Comparison of ENCODE assay signal across 11 cellular contexts in genomic region chr1:109250454-109251276, GRCh38. TPM values are rescaled to one million over a fixed set of nuclear protein-coding genes. Genes with fewer than 3 reads are reported as not detected.
DNase-seq lines count a peak whose midpoint lies in the region; ATAC-seq and TF ChIP-seq lines count a peak whose summit lies in the region.
"Had no signal": no experiment of that assay in that cellular context is flagged by ENCODE, and none has a peak within 500 bp of the region (broad histone marks: within the 10 kb centered on the region; RNA-seq: fewer than 3 reads in every experiment).

No MANE protein-coding gene starts in this region.

- POLR2A ChIA-PET in A673 (lab: Charles Lee; ENCODE audit: low non-redundant PET) = no interaction called here
- POLR2A ChIA-PET in naive thymus-derived CD8-positive, alpha-beta T cell (lab: Charles Lee) = interaction anchor here (0.7 to 2.1 kb wide), 5 partner anchors 14 to 233 kb away, joined by 3 to 7 read pairs (median 3); partner anchors contain the start of genes ATXN7L2 and SARS1

- 0 out of 2 replicates have a peak, but pooled peaks cover 13% of the 10 kb centered on the region for H3K4me1 Mint-ChIP-seq in HFFc6 (ENCODE audit: low read depth)
- H3K4me1 Mint-ChIP-seq in naive thymus-derived CD8-positive, alpha-beta T cell = peaks cover 14 to 40% (median 24%) of the 10 kb centered on the region in 4 donors

- CTCF ChIA-PET in A673 (lab: Charles Lee) = interaction anchor here (2.0 kb wide), 1 partner anchor 11 kb away, joined by 7 read pairs; no protein-coding TSS in a partner anchor

- peaks cover 28% of the 10 kb centered on the region for H3K4me1 ChIP-seq in A673 (ENCODE audit: insufficient read depth, low read length, poor library complexity, severe bottlenecking)

- no peaks in the 10 kb centered on the region for H3K9me3 Mint-ChIP-seq in HFFc6
- no peaks in the 10 kb centered on the region for H3K9me3 Mint-ChIP-seq in naive thymus-derived CD8-positive, alpha-beta T cell

- no peak for ATAC-seq in naive thymus-derived CD8-positive, alpha-beta T cell
- ATAC-seq in HG03097 (IDR thresholded peaks at IDR 0.05; ENCODE audit: low FRiP score, unreplicated experiment) = no peak
- ATAC-seq in HG02970 (IDR thresholded peaks at IDR 0.05; ENCODE audit: low FRiP score, unreplicated experiment) = no peak

- no peaks in the 10 kb centered on the region for H3K27me3 ChIP-seq in A673 (replicated peaks; ENCODE audit: insufficient read depth, low read depth, low read length, poor library complexity)
- H3K27me3 ChIP-seq: body of pancreas had no signal

- H3K27ac Mint-ChIP-seq in HFFc6 = no peak overlapping the region
- H3K27ac Mint-ChIP-seq in naive thymus-derived CD8-positive, alpha-beta T cell = no peak overlapping the region

- H3K36me3 ChIP-seq in A673 (ENCODE audit: insufficient read depth, low read length, poor library complexity, severe bottlenecking) = no peaks in the 10 kb centered on the region

- peak overlapping the region; percentile 64; the same call in 1 of the 2 replicates for H3K4me3 Mint-ChIP-seq in HFFc6
- peak overlapping the region; percentile 50 to 77 (median 64) for H3K4me3 Mint-ChIP-seq in naive thymus-derived CD8-positive, alpha-beta T cell

- H3K36me3 Mint-ChIP-seq in HFFc6 (ENCODE audit: low read depth) = no peaks in the 10 kb centered on the region
- H3K36me3 Mint-ChIP-seq in naive thymus-derived CD8-positive, alpha-beta T cell = no peaks in the 10 kb centered on the region

- no peaks in the 10 kb centered on the region; the same call in 1 of the 2 replicates for H3K27me3 Mint-ChIP-seq in HFFc6 (ENCODE audit: insufficient read depth)
- peaks cover 0 to 2% (median 0%) of the 10 kb centered on the region in 5 donors for H3K27me3 Mint-ChIP-seq in naive thymus-derived CD8-positive, alpha-beta T cell

- H3K9me3 ChIP-seq in A673 (ENCODE audit: low read depth, low read length, poor library complexity, severe bottlenecking) = no peaks in the 10 kb centered on the region
- H3K9me3 ChIP-seq: body of pancreas had no signal

- BruUV-seq in A673 (replicated peaks; lab: Mats Ljungman, UMichigan) = no TSS peak

- H3K27ac ChIP-seq in A673 (ENCODE audit: low read depth, low read length, poor library complexity, severe bottlenecking) (no peak overlapping the region), cingulate gyrus (ENCODE audit: low read depth, low read length) (peak overlapping the region; percentile 65)
- H3K27ac ChIP-seq: body of pancreas had no signal

- intact Hi-C loops in A673 (cut with micrococcal nuclease; ENCODE audit: unreplicated experiment) = no loop called here

- H3K4me3 ChIP-seq in A673 (ENCODE audit: low read depth, low read length, poor library complexity, severe bottlenecking) = peak overlapping the region; percentile 62

- no peak for TF ChIP-seq CTCF in A673 (conservative IDR thresholded peaks at IDR 0.05; ENCODE audit: low read depth, low read length)
- TF ChIP-seq CTCF in HFFc6 (IDR thresholded peaks at IDR 0.05) = no peak

- DNase-seq in A673 (ENCODE audit: low spot score) (no peak), HFFc6 (no peak), SIG-M5 (lab: John Stamatoyannopoulos, UW) (no peak), DMS53 treated with DMSO at 0.1 percent for 48 hours (lab: John Stamatoyannopoulos, UW; ENCODE audit: unreplicated experiment) (no peak)
- DNase-seq in naive thymus-derived CD8-positive, alpha-beta T cell = no peak
- DNase-seq: NCI-H1092 treated with DMSO at 0.1 percent for 48 hours had no signal

RNA-seq across cellular contexts. Expression of gene CELSR2, which starts 1.3 kb away (rescaled TPM):
- 30.2 and 32.6 TPM in 2 replicates for total RNA-seq in A673 (2021)
- 1 to 10 TPM; 1.2 to 1.7 (median 1.4) TPM for total RNA-seq in HFFc6 (2021; fragmentation: NEBNext Ultra II Directional; extraction: Animal tissue kit (Norgen Biotek cat#: 25700))
- 1 to 10 TPM; 5.4 to 6.8 TPM for total RNA-seq in naive thymus-derived CD8-positive, alpha-beta T cell
- under 1 TPM; 0.20 to 0.94 (median 0.30) TPM for polyA plus RNA-seq in naive thymus-derived CD8-positive, alpha-beta T cell

RNA-seq across cellular contexts. Expression of gene PSRC1, which starts 32.3 kb away (rescaled TPM):
- total RNA-seq in A673 (2021) = 75.0 and 85.2 TPM in 2 replicates
- total RNA-seq in HFFc6 (2021; fragmentation: NEBNext Ultra II Directional; extraction: Animal tissue kit (Norgen Biotek cat#: 25700)) = 10 to 100 TPM; 17.0 to 33.1 (median 30.4) TPM
- under 1 TPM in 1 of 2 experiments, not detected in 1; 0.31 TPM for total RNA-seq in naive thymus-derived CD8-positive, alpha-beta T cell
- polyA plus RNA-seq in naive thymus-derived CD8-positive, alpha-beta T cell = under 1 TPM in 1 of 3 donors, not detected in 2; 0.89 TPM

RNA-seq across cellular contexts. Expression of gene SARS1, which starts 36.9 kb away (rescaled TPM):
- 259 and 320 TPM in 2 replicates for total RNA-seq in A673 (2021)
- 100 to 1,000 TPM; 165 to 194 (median 176) TPM for total RNA-seq in HFFc6 (2021; fragmentation: NEBNext Ultra II Directional; extraction: Animal tissue kit (Norgen Biotek cat#: 25700))
- total RNA-seq in naive thymus-derived CD8-positive, alpha-beta T cell = 100 to 1,000 TPM; 205 to 211 TPM
- 100 to 1,000 TPM; 117 to 154 (median 127) TPM for polyA plus RNA-seq in naive thymus-derived CD8-positive, alpha-beta T cell

RNA-seq across cellular contexts. Expression of gene MYBPHL, which starts 56.1 kb away (rescaled TPM):
- total RNA-seq in A673 (2021) = not detected in 2 replicates
- total RNA-seq in HFFc6 (2021; fragmentation: NEBNext Ultra II Directional; extraction: Animal tissue kit (Norgen Biotek cat#: 25700)) = not detected
- not detected for total RNA-seq in naive thymus-derived CD8-positive, alpha-beta T cell
- not detected for polyA plus RNA-seq in naive thymus-derived CD8-positive, alpha-beta T cell
- total RNA-seq: body of pancreas; T-helper 2 cell treated with Interferon-gamma antibody and Interleukin-4, amounts not matched to agents 100 ng/mL and 5 ng/mL, for 36 hours had no signal

Comparison
In these comparisons a context has a peak if more than half of its experiments do, and no peak if none do; other contexts are left out.
1. RNA of gene PSRC1, which starts 32.3 kb away (total RNA-seq): 75.0 to 85.2 TPM in A673 and 17.0 to 33.1 TPM in HFFc6; 0.31 TPM in naive thymus-derived CD8-positive, alpha-beta T cell; every median in the first group is over 10 times any median in the second.